In the genomic region with DNA sequence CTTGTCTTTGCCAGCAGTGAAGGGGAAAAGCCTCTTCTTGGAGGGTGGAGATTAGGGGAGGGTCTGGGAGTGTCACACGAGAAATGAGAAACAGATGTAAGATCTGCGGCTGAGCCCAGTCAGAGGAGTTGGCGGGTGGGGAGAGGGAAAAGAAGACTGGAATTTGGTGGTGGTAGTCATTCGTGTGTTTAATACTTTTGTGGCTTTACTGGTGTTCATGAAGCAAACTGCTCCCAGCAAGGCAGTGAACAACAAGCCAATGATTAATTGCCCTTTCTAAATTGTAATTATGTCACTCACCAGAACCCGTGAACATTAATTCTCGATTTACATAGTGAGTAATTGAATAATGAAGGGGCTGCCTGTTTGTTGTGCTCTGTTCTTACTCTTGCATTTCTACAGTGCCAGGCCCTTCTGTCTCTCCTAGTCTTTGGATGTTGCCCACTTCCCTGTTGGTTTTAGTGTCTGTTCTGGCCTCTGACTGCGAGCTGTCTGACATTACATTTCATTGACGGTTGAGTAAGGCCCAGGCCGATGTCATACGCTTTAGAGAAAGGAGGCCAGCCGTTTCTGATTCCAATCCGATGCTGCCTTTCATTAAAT, we compare ENCODE assay signal across 11 cellular contexts.
DNase-seq lines count a peak whose midpoint lies in the region; ATAC-seq, FAIRE-seq and TF ChIP-seq lines count a peak whose summit lies in the region.
"Had no signal": no experiment of that assay in that cellular context is flagged by ENCODE, and none has a peak within 500 bp of the region (broad histone marks: within the 10 kb centered on the region; RNA-seq: fewer than 3 reads in every experiment).

No MANE protein-coding gene starts in this region.

- H3K4ac ChIP-seq in IMR-90 (ENCODE audit: low read depth, low read length) = peak overlapping the region; percentile 80

- H3K9me3 ChIP-seq in IMR-90 (ENCODE audit: control insufficient read depth, insufficient read depth, low read length) = no peaks in the 10 kb centered on the region
- no peaks in the 10 kb centered on the region for H3K9me3 ChIP-seq in lower lobe of right lung

- no peak for TF ChIP-seq POLR2A in IMR-90 (IDR thresholded peaks at IDR 0.05; ENCODE audit: low read depth, low read length)

- peak overlapping the region; percentile 40 for H4K5ac ChIP-seq in IMR-90 (ENCODE audit: low read depth, low read length)

- H4K20me1 ChIP-seq in IMR-90 (ENCODE audit: insufficient read depth, low read length) = peaks cover 8% of the 10 kb centered on the region; the same call in 1 of the 2 replicates

- H3K27me3 ChIP-seq in IMR-90 (ENCODE audit: control insufficient read depth, insufficient read depth, low read length) = no peaks in the 10 kb centered on the region
- no peaks in the 10 kb centered on the region for H3K27me3 ChIP-seq in lower lobe of right lung (ENCODE audit: low read depth)

- peak; percentile 64 for FAIRE-seq in endometrium (lab: Jason Lieb, UNC)

- no peak for TF ChIP-seq RAD21 in IMR-90 (IDR thresholded peaks at IDR 0.05; ENCODE audit: low read length)

- peak overlapping the region; percentile 74 for H2AFZ ChIP-seq in IMR-90 (replicated peaks; ENCODE audit: low read length, poor library complexity)

- H2BK15ac ChIP-seq in IMR-90 (ENCODE audit: low read depth, low read length) = peak overlapping the region; percentile 29; the same call in 2 of the 3 replicates

- peak overlapping the region; percentile 48; the same call in 1 of the 2 replicates for H3K4me2 ChIP-seq in IMR-90 (ENCODE audit: low read depth, low read length)

- H3K9ac ChIP-seq in IMR-90 (ENCODE audit: low read depth, low read length) = 0 out of 2 replicates have a peak overlapping the region, but pooled peaks have one; percentile 1

- H3K14ac ChIP-seq in IMR-90 (replicated peaks; ENCODE audit: low read depth, low read length) = peak overlapping the region; percentile 54

- 6% methylated on average over 3 of the region's 12 CpGs; no CpG with 5 or more reads in 1 of the 2 experiments for WGBS in IMR-90 (ENCODE audit: extremely low coverage in 2 of 2, insufficient read length in 1 of 2), 2 experiments

- DNase-seq in ACHN (peak; percentile 35), IMR-90 (peak; percentile 86), lower lobe of right lung (no peak), NCI-H1930 (lab: John Stamatoyannopoulos, UW) (no peak), GM13976 (ENCODE audit: low spot score) (no peak)
- DNase-seq in activated CD8-positive, alpha-beta memory T cell treated with anti-CD3 and anti-CD28 coated beads, Interleukin-2, amount 50 U/mL, for 4 hours = no peak
- DNase-seq: activated gamma-delta T cell; CD4-positive, CD25-positive, alpha-beta regulatory T cell; NCI-H1092 had no signal

- in situ Hi-C loops in ACHN (cut with HindIII; ENCODE audit: low pct_ligation_motif_present, low pct_unique_long_range_greater_than_20kb, low sequenced_read_pairs) = no loop called here
- in situ Hi-C loops in IMR-90 (cut with MboI; ENCODE audit: low sequenced_read_pairs) = no loop called here
- in situ Hi-C loops in GM13976 (cut with MboI; ENCODE audit: low sequenced_read_pairs, unreplicated experiment) = no loop called here

- no peak overlapping the region for H3K4me3 ChIP-seq in IMR-90 (ENCODE audit: insufficient read depth, low read depth, low read length)
- H3K4me3 ChIP-seq in lower lobe of right lung = no peak overlapping the region

- no peaks in the 10 kb centered on the region for H3K36me3 ChIP-seq in IMR-90 (ENCODE audit: control insufficient read depth, insufficient read depth, low read length)
- no peaks in the 10 kb centered on the region for H3K36me3 ChIP-seq in lower lobe of right lung

- no TSS peak for BruUV-seq in IMR-90 (replicated peaks; lab: Mats Ljungman, UMichigan)

- H2BK120ac ChIP-seq in IMR-90 (ENCODE audit: low read depth, low read length) = peak overlapping the region; percentile 80

- H4K91ac ChIP-seq in IMR-90 (ENCODE audit: insufficient read depth, low read depth, low read length) = peak overlapping the region; percentile 66

- peaks cover 15% of the 10 kb centered on the region for H3K4me1 ChIP-seq in IMR-90 (ENCODE audit: control insufficient read depth, insufficient read depth, low read length)
- H3K4me1 ChIP-seq in lower lobe of right lung = peaks cover 9% of the 10 kb centered on the region

- H4K8ac ChIP-seq in IMR-90 (ENCODE audit: low read depth in 2 of 2, low read length in 2 of 2) = peak overlapping the region; percentile 2 to 84; a peak in 2 of 4 replicates

- H2AK5ac ChIP-seq in IMR-90 (ENCODE audit: low read depth, low read length) = peak overlapping the region; percentile 82

- peak; percentile 78 for ATAC-seq in IMR-90 (ENCODE audit: low read depth)
- no peak for ATAC-seq in lower lobe of right lung
- ATAC-seq in HG03045 (IDR thresholded peaks at IDR 0.05; ENCODE audit: unreplicated experiment) = no peak

- CTCF ChIA-PET in IMR-90 (lab: Yijun Ruan, JAX) = interaction anchor here (0.7 to 1.2 kb wide), 2 partner anchors 27 to 201 kb away, joined by 3 to 6 read pairs; partner anchors contain the start of gene PLXNA1

- peak overlapping the region; percentile 72 for H3K23ac ChIP-seq in IMR-90 (ENCODE audit: low read depth, low read length)

- POLR2A ChIA-PET in IMR-90 (lab: Charles Lee; ENCODE audit: unreplicated experiment) = no interaction called here

- H3K56ac ChIP-seq in IMR-90 (ENCODE audit: extremely low read depth, insufficient read depth, low read length) = peak overlapping the region; percentile 58; the same call in 1 of the 2 replicates

- H2BK20ac ChIP-seq in IMR-90 (ENCODE audit: low read depth, low read length) = peak overlapping the region; percentile 86

- peak overlapping the region; percentile 96 for H2AK9ac ChIP-seq in IMR-90 (replicated peaks; ENCODE audit: low read depth, low read length, poor library complexity)

- peak overlapping the region; percentile 91 for H2BK5ac ChIP-seq in IMR-90 (ENCODE audit: low read depth, low read length, poor library complexity, severe bottlenecking)

- dilution Hi-C loops in IMR-90 (cut with HindIII; ENCODE audit: low sequenced_read_pairs, unreplicated experiment) = no loop called here

- no peak for TF ChIP-seq CTCF in IMR-90 (conservative IDR thresholded peaks at IDR 0.05; ENCODE audit: low read depth, low read length)
- TF ChIP-seq CTCF in lower lobe of right lung (IDR thresholded peaks at IDR 0.05) = no peak
- TF ChIP-seq CTCF in GM13976 (IDR thresholded peaks at IDR 0.05; ENCODE audit: borderline replicate concordance, control extremely low read depth, extremely low read depth, insufficient read depth, missing control alignments) = no peak

- intact Hi-C loops in IMR-90 (cut with micrococcal nuclease) = no loop called here
- intact Hi-C loops in lower lobe of right lung (cut with DNase I) = no loop called here

- peaks cover 13% of the 10 kb centered on the region for H3K9me1 ChIP-seq in IMR-90 (ENCODE audit: insufficient read depth, low read length)

- H3K18ac ChIP-seq in IMR-90 (ENCODE audit: low read depth, low read length) = peak overlapping the region; percentile 46

- peaks cover 8 to 9% of the 10 kb centered on the region in 2 experiments; a peak in 2 of 4 replicates for H3K79me1 ChIP-seq in IMR-90 (ENCODE audit: low read depth in 1 of 2, low read length in 2 of 2)

- H3K27ac ChIP-seq in IMR-90 (ENCODE audit: insufficient read depth, low read length) (peak overlapping the region; percentile 74), lower lobe of right lung (peak overlapping the region; percentile 61)

TF ChIP-seq in IMR-90, 13 proteins besides CTCF, POLR2A, EP300 and RAD21:
- no peak for TF ChIP-seq ELK1 (IDR thresholded peaks at IDR 0.05; ENCODE audit: borderline replicate concordance, low read depth, low read length)
- peak; percentile 52; the same call in 1 of the 2 replicates for TF ChIP-seq BHLHE40 (IDR thresholded peaks at IDR 0.05; ENCODE audit: low read depth, low read length)

Comparison
In these comparisons a context has a peak if more than half of its experiments do, and no peak if none do; other contexts are left out.
1. DNase-seq: peak in ACHN (single experiment) and IMR-90 (single experiment); none in lower lobe of right lung (single experiment), activated CD8-positive, alpha-beta memory T cell treated with anti-CD3 and anti-CD28 coated beads, Interleukin-2, amount 50 U/mL, for 4 hours (single experiment), NCI-H1930 (0 of 2) and GM13976 (single experiment).